ENCODE assay signal across 16 cellular contexts in the genomic region with DNA sequence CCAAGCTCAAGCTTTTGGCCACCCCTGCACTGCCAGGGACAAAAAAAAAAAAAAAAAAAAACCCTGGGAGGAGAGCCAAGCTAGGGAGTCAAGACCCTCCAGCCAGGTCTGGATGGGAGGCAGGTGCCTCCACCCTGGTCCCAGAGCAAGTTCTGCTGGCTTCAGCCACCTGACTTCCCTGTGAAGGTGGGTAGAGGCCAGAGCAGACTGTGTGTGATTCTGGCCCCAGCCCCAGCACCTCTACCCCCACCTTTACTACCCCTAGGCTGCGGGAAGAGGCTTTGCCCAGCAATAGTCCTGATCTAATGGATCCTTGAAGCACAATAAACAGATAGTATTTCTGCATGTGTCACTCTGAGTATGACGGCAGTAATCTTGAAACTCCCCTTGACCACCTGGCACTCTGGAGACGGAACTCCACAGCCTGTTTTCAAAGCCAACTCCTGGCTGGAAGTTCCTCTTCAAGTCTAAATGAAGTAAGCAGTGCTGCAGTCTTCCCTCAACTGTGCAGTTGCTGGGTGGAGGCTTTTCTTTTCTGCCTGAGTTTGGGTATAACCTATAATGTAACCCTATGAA. TPM values are rescaled to one million over a fixed set of nuclear protein-coding genes. Genes with fewer than 3 reads are reported as not detected.
DNase-seq lines count a peak whose midpoint lies in the region; TF ChIP-seq lines count a peak whose summit lies in the region.
"Had no signal": no experiment of that assay in that cellular context is flagged by ENCODE, and none has a peak within 500 bp of the region (broad histone marks: within the 10 kb centered on the region; RNA-seq: fewer than 3 reads in every experiment).

No MANE protein-coding gene starts in this region.

- no peak for TF ChIP-seq EP300 in esophagus muscularis mucosa (IDR thresholded peaks at IDR 0.05)

- H3K4me1 ChIP-seq in esophagus muscularis mucosa: peaks cover 15 to 26% (median 24%) of the 10 kb centered on the region in 4 donors

- H3K9me3 ChIP-seq in esophagus muscularis mucosa: no peaks in the 10 kb centered on the region
- H3K9me3 ChIP-seq: SJCRH30, testis had no signal

- no peak overlapping the region for H3K27ac ChIP-seq in esophagus muscularis mucosa (replicated peaks in 1 of 4)
- H3K27ac ChIP-seq: SJCRH30, testis had no signal

- TF ChIP-seq CTCF in esophagus muscularis mucosa (IDR thresholded peaks at IDR 0.05): no peak

- peaks cover 0 to 49% (median 0%) of the 10 kb centered on the region in 4 donors for H3K27me3 ChIP-seq in esophagus muscularis mucosa
- H3K27me3 ChIP-seq: testis had no signal

- WGBS in esophagus muscularis mucosa: 62% methylated on average over 3 of the region's 3 CpGs

- peak overlapping the region in 1 of 4 donors; percentile 47 for H3K4me3 ChIP-seq in esophagus muscularis mucosa

- no peak for TF ChIP-seq POLR2A in esophagus muscularis mucosa (IDR thresholded peaks at IDR 0.05; ENCODE audit: low read depth)

- peak; percentile 73 for DNase-seq in DMS53 (lab: John Stamatoyannopoulos, UW)
- DNase-seq in DMS53 treated with DMSO at 0.1 percent for 48 hours (lab: John Stamatoyannopoulos, UW; ENCODE audit: unreplicated experiment): no peak
- DNase-seq in NCI-H2029 (lab: John Stamatoyannopoulos, UW): peak; percentile 90
- DNase-seq in esophagus muscularis mucosa (ENCODE audit: extremely low spot score): peak; percentile 34
- peak; percentile 32 for DNase-seq in renal cortical epithelial cell (ENCODE audit: low read depth)
- no peak for DNase-seq in cerebellum (ENCODE audit: low spot score)
- no peak for DNase-seq in NCI-H82 (lab: John Stamatoyannopoulos, UW)
- DNase-seq in T-helper 2 cell: no peak
- DNase-seq: 8988T, dermis blood vessel endothelial cell, NCI-H446 treated with DMSO at 0.1 percent for 48 hours, SJCRH30, testis had no signal

- intact Hi-C loops in esophagus muscularis mucosa (cut with DNase I): loop anchor here (5.0 kb wide), 1 partner anchor 532 kb away; no protein-coding TSS in a partner anchor

- no peaks in the 10 kb centered on the region for H3K36me3 ChIP-seq in esophagus muscularis mucosa
- H3K36me3 ChIP-seq: SJCRH30 had no signal

RNA-seq across cellular contexts. Expression of a gene that starts 9.8 kb away (rescaled TPM):
- 1 to 10 TPM in 1 of 4 donors, not detected in 3; 1.8 TPM for total RNA-seq in esophagus muscularis mucosa
- total RNA-seq in renal cortical epithelial cell: 288 and 398 TPM in 2 replicates
- not detected for total RNA-seq in cerebellum
- total RNA-seq: frontal cortex, progenitor cell of endocrine pancreas, SJCRH30 had no signal

RNA-seq across cellular contexts. Expression of a gene that starts 42.8 kb away (rescaled TPM):
- total RNA-seq in esophagus muscularis mucosa: under 1 TPM in 2 of 4 donors, not detected in 2; 0.19 to 0.46 TPM
- total RNA-seq in renal cortical epithelial cell: not detected in 2 replicates
- 0.27 TPM for total RNA-seq in cerebellum
- total RNA-seq: dermis blood vessel endothelial cell, frontal cortex, M059J, progenitor cell of endocrine pancreas, SJCRH30 had no signal

RNA-seq across cellular contexts. Expression of a gene that starts 51.9 kb away (rescaled TPM):
- total RNA-seq in esophagus muscularis mucosa: 1 to 10 TPM; 2.5 to 4.8 (median 4.1) TPM
- 0.35 TPM in 2 replicates for total RNA-seq in renal cortical epithelial cell
- 2.7 TPM for total RNA-seq in cerebellum
- total RNA-seq: M059J, progenitor cell of endocrine pancreas had no signal

Comparison
In these comparisons a context has a peak if more than half of its experiments do, and no peak if none do; other contexts are left out.
1. DNase-seq: peak in DMS53 (single experiment), NCI-H2029 (single experiment), esophagus muscularis mucosa (single experiment) and renal cortical epithelial cell (single experiment); none in DMS53 treated with DMSO at 0.1 percent for 48 hours (single experiment), cerebellum (single experiment), NCI-H82 (single experiment) and T-helper 2 cell (0 of 5).
2. RNA of a gene that starts 9.8 kb away (total RNA-seq): 288 to 398 TPM in renal cortical epithelial cell; 1.8 TPM in esophagus muscularis mucosa and not detected in cerebellum (single experiment); every median in the first group is over 100 times any median in the second.